In genomic region chr22:24165673-24166072, GRCh38 we compare ENCODE assay signal across 17 cellular contexts. TPM values are rescaled to one million over a fixed set of nuclear protein-coding genes. Genes with fewer than 3 reads are reported as not detected.
DNase-seq lines count a peak whose midpoint lies in the region; ATAC-seq and TF ChIP-seq lines count a peak whose summit lies in the region.
"Had no signal": no experiment of that assay in that cellular context is flagged by ENCODE, and none has a peak within 500 bp of the region (broad histone marks: within the 10 kb centered on the region; RNA-seq: fewer than 3 reads in every experiment).

No MANE protein-coding gene starts in this region.

- 60 to 83% methylated on average over 5 of the region's 5 CpGs for WGBS in sigmoid colon, 2 donors

- peak overlapping the region in 3 of 4 donors; percentile 68 to 91 (median 85) for H3K27ac ChIP-seq in sigmoid colon
- H3K27ac ChIP-seq: A549, C4-2B had no signal

- DNase-seq in activated naive CD4-positive, alpha-beta T cell treated with anti-CD3 and anti-CD28 coated beads for 36 hours, result no peak
- peak; percentile 81 for DNase-seq in NCI-H69 (lab: John Stamatoyannopoulos, UW)
- DNase-seq in sigmoid colon, result no peak
- DNase-seq in stimulated activated CD4-positive, alpha-beta T cell treated with anti-CD3 and anti-CD28 coated beads, Interleukin-12 subunit alpha, Interleukin-12 subunit beta, amount 100 ng/mL, for 4 hours, result no peak
- no peak for DNase-seq in HEK293T (ENCODE audit: extremely low spot score)
- DNase-seq: activated B cell treated with CpG ODN at 0.5 μM for 24 hours, amniotic stem cell, caudate nucleus, dorsolateral prefrontal cortex, NCI-H510A treated with DMSO at 0.1 percent for 48 hours had no signal

- no peak for TF ChIP-seq CTCF in sigmoid colon (IDR thresholded peaks at IDR 0.05)

- CTCF ChIA-PET in activated naive CD4-positive, alpha-beta T cell treated with anti-CD3 and anti-CD28 coated beads for 36 hours (lab: Charles Lee), result interaction anchor here (0.9 to 2.1 kb wide), 3 partner anchors 9 to 10 kb away, joined by 4 to 7 read pairs (median 7); no protein-coding TSS in a partner anchor
- CTCF ChIA-PET in HEK293T (lab: Yijun Ruan, JAX), result interaction anchor here (5.2 kb wide), 1 partner anchor 10 kb away, joined by 23 read pairs; no protein-coding TSS in a partner anchor

- H3K27me3 Mint-ChIP-seq in activated naive CD4-positive, alpha-beta T cell treated with anti-CD3 and anti-CD28 coated beads, Interleukin-2, amount 50 U/mL, for 24 hours, result no peaks in the 10 kb centered on the region
- no peaks in the 10 kb centered on the region for H3K27me3 Mint-ChIP-seq in activated naive CD4-positive, alpha-beta T cell treated with anti-CD3 and anti-CD28 coated beads for 36 hours (ENCODE audit: low read depth)
- H3K27me3 Mint-ChIP-seq: activated B cell treated with CpG ODN at 0.5 μM for 24 hours had no signal

- peaks cover 0 to 52% (median 44%) of the 10 kb centered on the region in 4 donors for H3K4me1 ChIP-seq in sigmoid colon
- H3K4me1 ChIP-seq: A549 had no signal

- peaks cover 4% of the 10 kb centered on the region for H3K36me3 Mint-ChIP-seq in activated naive CD4-positive, alpha-beta T cell treated with anti-CD3 and anti-CD28 coated beads, Interleukin-2, amount 50 U/mL, for 24 hours
- H3K36me3 Mint-ChIP-seq in activated naive CD4-positive, alpha-beta T cell treated with anti-CD3 and anti-CD28 coated beads for 36 hours (ENCODE audit: low read depth), result no peaks in the 10 kb centered on the region

- H3K9me3 Mint-ChIP-seq in activated naive CD4-positive, alpha-beta T cell treated with anti-CD3 and anti-CD28 coated beads, Interleukin-2, amount 50 U/mL, for 24 hours, result no peaks in the 10 kb centered on the region
- H3K9me3 Mint-ChIP-seq in activated naive CD4-positive, alpha-beta T cell treated with anti-CD3 and anti-CD28 coated beads for 36 hours, result no peaks in the 10 kb centered on the region
- H3K9me3 Mint-ChIP-seq: activated B cell treated with CpG ODN at 0.5 μM for 24 hours; activated T-helper 2 cell treated with anti-CD3 and anti-CD28 coated beads, Interferon-gamma antibody, Interleukin-2, Interleukin-4, amounts not matched to agents 10 μg/mL and 5 μg/mL and 100 μg/mL, durations not matched to agents 14 hours and 24 hours and 36 hours; T-helper 1 cell treated with Interleukin-12 subunit alpha and Interleukin-12 subunit beta and Interleukin-4 antibody, amounts not matched to agents 30 μg/mL and 1 μg/mL, for 36 hours had no signal

- no peaks in the 10 kb centered on the region for H3K9me3 ChIP-seq in sigmoid colon
- H3K9me3 ChIP-seq: A549 had no signal

- H3K4me3 ChIP-seq in sigmoid colon, result no peak overlapping the region
- H3K4me3 ChIP-seq: A549, dorsolateral prefrontal cortex had no signal

- H3K4me3 Mint-ChIP-seq in activated naive CD4-positive, alpha-beta T cell treated with anti-CD3 and anti-CD28 coated beads, Interleukin-2, amount 50 U/mL, for 24 hours, result no peak overlapping the region
- no peak overlapping the region for H3K4me3 Mint-ChIP-seq in activated naive CD4-positive, alpha-beta T cell treated with anti-CD3 and anti-CD28 coated beads for 36 hours
- H3K4me3 Mint-ChIP-seq: activated B cell treated with CpG ODN at 0.5 μM for 24 hours; T-helper 1 cell treated with Interleukin-12 subunit alpha and Interleukin-12 subunit beta and Interleukin-4 antibody, amounts not matched to agents 30 μg/mL and 1 μg/mL, for 36 hours had no signal

- peaks cover 20% of the 10 kb centered on the region for H3K4me1 Mint-ChIP-seq in activated naive CD4-positive, alpha-beta T cell treated with anti-CD3 and anti-CD28 coated beads, Interleukin-2, amount 50 U/mL, for 24 hours
- peaks cover 4% of the 10 kb centered on the region for H3K4me1 Mint-ChIP-seq in activated naive CD4-positive, alpha-beta T cell treated with anti-CD3 and anti-CD28 coated beads for 36 hours (ENCODE audit: low read depth)

- ATAC-seq in esophagus mucosa, result peak; percentile 77
- ATAC-seq in GM18909 (IDR thresholded peaks at IDR 0.05; ENCODE audit: poor library complexity, unreplicated experiment), result no peak
- ATAC-seq: A549 had no signal

- peak overlapping the region; percentile 59 for H3K27ac Mint-ChIP-seq in activated naive CD4-positive, alpha-beta T cell treated with anti-CD3 and anti-CD28 coated beads, Interleukin-2, amount 50 U/mL, for 24 hours
- no peak overlapping the region for H3K27ac Mint-ChIP-seq in activated naive CD4-positive, alpha-beta T cell treated with anti-CD3 and anti-CD28 coated beads for 36 hours
- H3K27ac Mint-ChIP-seq: activated B cell treated with CpG ODN at 0.5 μM for 24 hours; activated T-helper 2 cell treated with anti-CD3 and anti-CD28 coated beads, Interferon-gamma antibody, Interleukin-2, Interleukin-4, amounts not matched to agents 10 μg/mL and 5 μg/mL and 100 μg/mL, durations not matched to agents 14 hours and 24 hours and 36 hours; T-helper 1 cell treated with Interleukin-12 subunit alpha and Interleukin-12 subunit beta and Interleukin-4 antibody, amounts not matched to agents 30 μg/mL and 1 μg/mL, for 36 hours had no signal

- POLR2A ChIA-PET in HEK293T (lab: Yijun Ruan, JAX), result no interaction called here

- TF ChIP-seq POLR2A in sigmoid colon (IDR thresholded peaks at IDR 0.05), result no peak

- H3K36me3 ChIP-seq in sigmoid colon, result peaks cover 18 to 61% (median 29%) of the 10 kb centered on the region in 4 donors

- no peak for TF ChIP-seq EP300 in sigmoid colon (IDR thresholded peaks at IDR 0.05)

- H3K27me3 ChIP-seq in sigmoid colon, result no peaks in the 10 kb centered on the region
- H3K27me3 ChIP-seq: dorsolateral prefrontal cortex had no signal

- intact Hi-C loops in activated naive CD4-positive, alpha-beta T cell treated with anti-CD3 and anti-CD28 coated beads for 36 hours (cut with micrococcal nuclease), result no loop called here
- intact Hi-C loops in sigmoid colon (cut with DNase I), result no loop called here

TF ChIP-seq in HEK293T, 16 proteins besides CTCF, POLR2A, EP300 and RAD21:
- TF ChIP-seq HDGF (IDR thresholded peaks at IDR 0.05; ENCODE audit: borderline replicate concordance) (no peak), FOXM1 (IDR thresholded peaks at IDR 0.05; ENCODE audit: borderline replicate concordance) (no peak), ZNF384 (IDR thresholded peaks at IDR 0.05) (no peak), FOXA1 (IDR thresholded peaks at IDR 0.05) (no peak), CTBP1 (IDR thresholded peaks at IDR 0.05; ENCODE audit: borderline replicate concordance) (no peak), BHLHE40 (IDR thresholded peaks at IDR 0.05; ENCODE audit: borderline replicate concordance) (no peak), NFRKB (IDR thresholded peaks at IDR 0.05) (no peak), ARNT (IDR thresholded peaks at IDR 0.05) (no peak), ELF4 (IDR thresholded peaks at IDR 0.05) (no peak), LEF1 (IDR thresholded peaks at IDR 0.05; ENCODE audit: borderline replicate concordance) (no peak)

RNA-seq across cellular contexts. Expression of gene SUSD2, which starts 15.6 kb away (rescaled TPM):
- under 1 TPM; 0.21 to 0.22 TPM for total RNA-seq in activated naive CD4-positive, alpha-beta T cell treated with anti-CD3 and anti-CD28 coated beads for 36 hours
- total RNA-seq in esophagus mucosa (1.4 TPM), sigmoid colon (1 to 10 TPM; 1.2 to 8.6 (median 3.8) TPM)
- polyA plus RNA-seq in sigmoid colon, result 1 to 10 TPM in 1 of 3 donors, not detected in 2; 2.6 TPM
